ENCODE assay signal across 18 cellular contexts in the genomic region with DNA sequence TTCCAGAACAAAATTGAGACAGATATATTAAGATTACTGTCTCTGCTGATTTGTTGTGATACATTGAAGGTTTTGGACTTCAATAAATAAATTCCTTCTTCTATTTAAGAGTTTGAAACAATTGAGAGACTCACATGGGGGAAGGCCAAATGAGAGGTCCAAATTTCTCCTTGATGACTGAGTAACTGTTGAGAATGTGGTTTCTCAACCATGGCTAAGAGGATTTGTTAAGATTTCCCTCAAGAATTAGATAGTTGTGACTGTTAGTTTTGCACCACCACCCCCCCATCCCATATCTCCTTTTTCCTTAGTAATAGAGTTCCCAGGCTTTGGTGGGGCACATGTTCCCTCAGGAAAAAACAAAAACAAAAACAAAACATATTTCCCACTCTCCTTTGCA. TPM values are rescaled to one million over a fixed set of nuclear protein-coding genes. Genes with fewer than 3 reads are reported as not detected.
DNase-seq lines count a peak whose midpoint lies in the region; ATAC-seq and TF ChIP-seq lines count a peak whose summit lies in the region.
"Had no signal": no experiment of that assay in that cellular context is flagged by ENCODE, and none has a peak within 500 bp of the region (broad histone marks: within the 10 kb centered on the region; RNA-seq: fewer than 3 reads in every experiment).

No MANE protein-coding gene starts in this region.

- ATAC-seq in HG03097 (IDR thresholded peaks at IDR 0.05; ENCODE audit: low FRiP score, unreplicated experiment) (no peak), gastroesophageal sphincter (no peak)

- TF ChIP-seq POLR2A in gastroesophageal sphincter (IDR thresholded peaks at IDR 0.05) = no peak

- peaks cover 15% of the 10 kb centered on the region for H3K36me3 Mint-ChIP-seq in HFFc6 (ENCODE audit: low read depth)

- peak overlapping the region; percentile 95 for H3K27ac Mint-ChIP-seq in HFFc6
- H3K27ac Mint-ChIP-seq: CD4-positive, alpha-beta T cell had no signal

- peak overlapping the region; percentile 88 for H3K27ac ChIP-seq in osteoblast (ENCODE audit: low read depth, low read length)
- H3K27ac ChIP-seq in gastroesophageal sphincter = no peak overlapping the region
- H3K27ac ChIP-seq: KMS-11, SK-N-MC had no signal

- H3K36me3 ChIP-seq in osteoblast (ENCODE audit: insufficient read depth, low read length) (no peaks in the 10 kb centered on the region), gastroesophageal sphincter (no peaks in the 10 kb centered on the region)

- TF ChIP-seq EP300 in gastroesophageal sphincter (IDR thresholded peaks at IDR 0.05) = no peak

- H3K4me3 ChIP-seq in cardiac fibroblast (replicated peaks in 1 of 2; ENCODE audit: low read depth in 2 of 2, low read length in 2 of 2) (no peak overlapping the region), osteoblast (ENCODE audit: insufficient read depth, low read length) (no peak overlapping the region), gastroesophageal sphincter (no peak overlapping the region)
- H3K4me3 ChIP-seq: SK-N-MC had no signal

- peaks cover 7% of the 10 kb centered on the region; the same call in 1 of the 2 replicates for H3K9me3 Mint-ChIP-seq in HFFc6

- peak overlapping the region; percentile 49 for H3K4me2 ChIP-seq in osteoblast (ENCODE audit: insufficient read depth, low read length)
- H3K4me2 ChIP-seq: KMS-11 had no signal

- no peak overlapping the region for H2AFZ ChIP-seq in osteoblast (ENCODE audit: low read length)

- H3K4me1 Mint-ChIP-seq in HFFc6 (ENCODE audit: low read depth) = peaks cover 64% of the 10 kb centered on the region

- peaks cover 3% of the 10 kb centered on the region; the same call in 1 of the 2 replicates for H3K27me3 Mint-ChIP-seq in HFFc6 (ENCODE audit: insufficient read depth)

- TF ChIP-seq CTCF in HFFc6 (IDR thresholded peaks at IDR 0.05) (no peak), cardiac fibroblast (IDR thresholded peaks at IDR 0.05; ENCODE audit: low read depth, low read length) (no peak), osteoblast (IDR thresholded peaks at IDR 0.05; ENCODE audit: extremely low read depth, low read depth, low read length) (no peak), gastroesophageal sphincter (IDR thresholded peaks at IDR 0.05) (no peak)

- no peaks in the 10 kb centered on the region for H4K20me1 ChIP-seq in osteoblast (ENCODE audit: insufficient read depth, low read length)

- peaks cover 28% of the 10 kb centered on the region for H3K4me1 ChIP-seq in osteoblast (ENCODE audit: insufficient read depth, low read length)
- H3K4me1 ChIP-seq in gastroesophageal sphincter = no peaks in the 10 kb centered on the region

- peak overlapping the region; percentile 79 for H3K4me3 Mint-ChIP-seq in HFFc6
- H3K4me3 Mint-ChIP-seq: CD4-positive, alpha-beta T cell had no signal

- H3K27me3 ChIP-seq in osteoblast (ENCODE audit: insufficient read depth, low read length) (no peaks in the 10 kb centered on the region), gastroesophageal sphincter (no peaks in the 10 kb centered on the region)

- H3K9me3 ChIP-seq in osteoblast (ENCODE audit: low read depth, low read length) (no peaks in the 10 kb centered on the region), gastroesophageal sphincter (no peaks in the 10 kb centered on the region)

- DNase-seq in HFFc6 (peak; percentile 38), cardiac fibroblast (ENCODE audit: low read depth in 2 of 2) (peak; percentile 8 to 13), osteoblast (ENCODE audit: insufficient read length, low spot score, missing footprints) (no peak), hypothalamus (lab: John Stamatoyannopoulos, UW) (no peak), NCI-H2029 (lab: John Stamatoyannopoulos, UW) (no peak)
- DNase-seq: CD4-positive, alpha-beta T cell; EL; H7; NCI-H1417; NCI-H187; NCI-H524; SHP77 had no signal

- no peaks in the 10 kb centered on the region for H3K79me2 ChIP-seq in osteoblast (ENCODE audit: insufficient read depth, low read length)

RNA-seq across cellular contexts. Expression of a gene that starts 47.7 kb away (rescaled TPM):
- total RNA-seq in HFFc6 (2021; fragmentation: NEBNext Ultra II Directional; extraction: Animal tissue kit (Norgen Biotek cat#: 25700)) = under 1 TPM in 4 of 6 experiments, not detected in 2; 0.34 to 0.81 (median 0.51) TPM
- 0.72 and 0.88 TPM in 2 replicates for total RNA-seq in osteoblast
- total RNA-seq in gastroesophageal sphincter = 10 to 100 TPM; 17.3 to 58.7 (median 43.1) TPM
- total RNA-seq: CD4-positive, alpha-beta T cell; H7; HT-29; RPMI7951 had no signal

Comparison
In these comparisons a context has a peak if more than half of its experiments do, and no peak if none do; other contexts are left out.
1. DNase-seq: peak in HFFc6 (single experiment) and cardiac fibroblast (2 of 2); none in osteoblast (single experiment), hypothalamus (0 of 51) and NCI-H2029 (single experiment).